ENCODE assay signal across 11 cellular contexts in genomic region chr14:61663312-61663974, GRCh38. TPM values are rescaled to one million over a fixed set of nuclear protein-coding genes. Genes with fewer than 3 reads are reported as not detected.
A peak's percentile ranks its signal among the peaks of the same experiment; 100 is the strongest.
DNase-seq lines count a peak whose midpoint lies in the region; ATAC-seq, FAIRE-seq and TF ChIP-seq lines count a peak whose summit lies in the region.
"Had no signal": no experiment of that assay in that cellular context is flagged by ENCODE, and none has a peak within 500 bp of the region (broad histone marks: within the 10 kb centered on the region; RNA-seq: fewer than 3 reads in every experiment).

No MANE protein-coding gene starts in this region.

- DNase-seq in activated T-cell treated with anti-CD3 and anti-CD28 coated beads, Interleukin-2, amount 50 U/mL, for 72 hours, result no peak
- DNase-seq in activated T-cell treated with anti-CD3 and anti-CD28 coated beads for 4 hours, result no peak
- DNase-seq in NB4 (ENCODE audit: low read depth), result peak; percentile 75
- no peak for DNase-seq in activated naive CD8-positive, alpha-beta T cell treated with anti-CD3 and anti-CD28 coated beads, Interleukin-2, amount 10 ng/mL, durations not matched to agents 7 days and 5 days
- no peak for DNase-seq in stimulated activated naive CD8-positive, alpha-beta T cell treated with anti-CD3 and anti-CD28 coated beads, Interleukin-15, Interleukin-2, amounts not matched to agents 100 U/mL and 50 U/mL, for 24 hours
- DNase-seq in kidney, result no peak
- no peak for DNase-seq in stimulated activated CD4-positive, alpha-beta T cell treated with anti-CD3 and anti-CD28 coated beads, Interleukin-4, amount 100 ng/mL, for 24 hours
- DNase-seq in midbrain (lab: John Stamatoyannopoulos, UW), result no peak
- DNase-seq: NCI-H2029 had no signal

- no peaks in the 10 kb centered on the region for H3K9me3 Mint-ChIP-seq in activated T-cell treated with anti-CD3 and anti-CD28 coated beads, Interleukin-2, amount 50 U/mL, for 72 hours
- peaks cover 1% of the 10 kb centered on the region for H3K9me3 Mint-ChIP-seq in activated naive CD8-positive, alpha-beta T cell treated with anti-CD3 and anti-CD28 coated beads, Interleukin-2, amount 10 ng/mL, durations not matched to agents 7 days and 5 days
- H3K9me3 Mint-ChIP-seq: nephron had no signal

- H3K9ac ChIP-seq in kidney (ENCODE audit: low read length in 2 of 2), result no peak overlapping the region

- H3K27ac ChIP-seq in kidney (ENCODE audit: low read depth in 2 of 2, low read length in 2 of 2), result no peak overlapping the region
- H3K27ac ChIP-seq: gastroesophageal sphincter had no signal

- POLR2A ChIA-PET in activated naive CD8-positive, alpha-beta T cell treated with anti-CD3 and anti-CD28 coated beads, Interleukin-2, amount 10 ng/mL, durations not matched to agents 7 days and 5 days (lab: Charles Lee), result interaction anchor here (0.5 to 5.4 kb wide), 6 partner anchors 28 to 901 kb away, joined by 3 to 49 read pairs (median 4); partner anchors contain the start of gene HIF1A

- H3K36me3 ChIP-seq in kidney (ENCODE audit: control insufficient read depth in 1 of 2, insufficient read depth in 2 of 2, low read length in 2 of 2), result no peaks in the 10 kb centered on the region
- H3K36me3 ChIP-seq: gastroesophageal sphincter had no signal

- no peaks in the 10 kb centered on the region for H3K9me3 ChIP-seq in kidney (ENCODE audit: control insufficient read depth in 1 of 2, low read length in 2 of 2)
- H3K9me3 ChIP-seq: gastroesophageal sphincter had no signal

- no peak for TF ChIP-seq POLR2A in NB4 (IDR thresholded peaks at IDR 0.05; ENCODE audit: extremely low read depth, insufficient read length)

- peaks cover 76% of the 10 kb centered on the region for H3K4me1 Mint-ChIP-seq in activated T-cell treated with anti-CD3 and anti-CD28 coated beads, Interleukin-2, amount 50 U/mL, for 72 hours (ENCODE audit: low read depth)
- H3K4me1 Mint-ChIP-seq in activated naive CD8-positive, alpha-beta T cell treated with anti-CD3 and anti-CD28 coated beads, Interleukin-2, amount 10 ng/mL, durations not matched to agents 7 days and 5 days, result peaks cover 55% of the 10 kb centered on the region

- H3K36me3 Mint-ChIP-seq in activated T-cell treated with anti-CD3 and anti-CD28 coated beads, Interleukin-2, amount 50 U/mL, for 72 hours (ENCODE audit: insufficient read depth in 2 of 2), result no peaks in the 10 kb centered on the region
- peaks cover 6% of the 10 kb centered on the region for H3K36me3 Mint-ChIP-seq in activated naive CD8-positive, alpha-beta T cell treated with anti-CD3 and anti-CD28 coated beads, Interleukin-2, amount 10 ng/mL, durations not matched to agents 7 days and 5 days

- TF ChIP-seq CTCF in NB4 (IDR thresholded peaks at IDR 0.05; ENCODE audit: low read depth, low read length) (no peak), kidney (IDR thresholded peaks at IDR 0.05; ENCODE audit: borderline replicate concordance, extremely low read depth, insufficient read depth) (no peak)

- no peak for FAIRE-seq in kidney (lab: Jason Lieb, UNC)

- intact Hi-C loops in kidney (cut with DNase I), result no loop called here

- H3K4me1 ChIP-seq in kidney (ENCODE audit: control insufficient read depth in 1 of 2, insufficient read depth in 1 of 2, low read depth in 1 of 2, low read length in 2 of 2), result peaks cover 6 to 9% of the 10 kb centered on the region in 2 donors

- no peaks in the 10 kb centered on the region for H3K27me3 Mint-ChIP-seq in activated T-cell treated with anti-CD3 and anti-CD28 coated beads, Interleukin-2, amount 50 U/mL, for 72 hours (ENCODE audit: low read depth)
- no peaks in the 10 kb centered on the region for H3K27me3 Mint-ChIP-seq in activated naive CD8-positive, alpha-beta T cell treated with anti-CD3 and anti-CD28 coated beads, Interleukin-2, amount 10 ng/mL, durations not matched to agents 7 days and 5 days

- peak overlapping the region; percentile 98 for H3K27ac Mint-ChIP-seq in activated T-cell treated with anti-CD3 and anti-CD28 coated beads, Interleukin-2, amount 50 U/mL, for 72 hours
- H3K27ac Mint-ChIP-seq in activated naive CD8-positive, alpha-beta T cell treated with anti-CD3 and anti-CD28 coated beads, Interleukin-2, amount 10 ng/mL, durations not matched to agents 7 days and 5 days, result peak overlapping the region; percentile 95
- H3K27ac Mint-ChIP-seq: nephron had no signal

- H3K4me3 Mint-ChIP-seq in activated T-cell treated with anti-CD3 and anti-CD28 coated beads, Interleukin-2, amount 50 U/mL, for 72 hours, result peak overlapping the region; percentile 64 to 84
- peak overlapping the region; percentile 72 for H3K4me3 Mint-ChIP-seq in activated naive CD8-positive, alpha-beta T cell treated with anti-CD3 and anti-CD28 coated beads, Interleukin-2, amount 10 ng/mL, durations not matched to agents 7 days and 5 days
- H3K4me3 Mint-ChIP-seq: nephron had no signal

- ATAC-seq in activated T-cell treated with anti-CD3 and anti-CD28 coated beads, Interleukin-2, amount 50 U/mL, for 72 hours (replicated peaks in 1 of 2), result peak; percentile 11 to 16
- ATAC-seq in activated naive CD8-positive, alpha-beta T cell treated with anti-CD3 and anti-CD28 coated beads, Interleukin-2, amount 10 ng/mL, durations not matched to agents 7 days and 5 days (ENCODE audit: low read depth), result no peak
- peak; percentile 11 for ATAC-seq in stimulated activated naive CD8-positive, alpha-beta T cell treated with anti-CD3 and anti-CD28 coated beads, Interleukin-15, Interleukin-2, amounts not matched to agents 100 U/mL and 50 U/mL, for 24 hours
- ATAC-seq: gastroesophageal sphincter had no signal

- no peak overlapping the region for H3K4me3 ChIP-seq in NB4 (ENCODE audit: low read depth, low read length)
- H3K4me3 ChIP-seq in kidney (ENCODE audit: low read length in 2 of 2), result no peak overlapping the region
- H3K4me3 ChIP-seq: gastroesophageal sphincter had no signal

RNA-seq across cellular contexts. Expression of gene HIF1A, which starts 31.9 kb away (rescaled TPM):
- 100 to 1,000 TPM; 283 to 343 TPM for total RNA-seq in activated T-cell treated with anti-CD3 and anti-CD28 coated beads, Interleukin-2, amount 50 U/mL, for 72 hours
- total RNA-seq in activated naive CD8-positive, alpha-beta T cell treated with anti-CD3 and anti-CD28 coated beads, Interleukin-2, amount 10 ng/mL, durations not matched to agents 7 days and 5 days, result 100 to 1,000 TPM; 119 to 128 TPM
- total RNA-seq in kidney, result 358 TPM
- 57.8 TPM for polyA plus RNA-seq in kidney (ENCODE audit: insufficient read depth, low read depth, low replicate concordance)
